26 cellular contexts compared by ENCODE assay signal in genomic region chr17:51391992-51392654, GRCh38.
A peak's percentile ranks its signal among the peaks of the same experiment; 100 is the strongest.
DNase-seq lines count a peak whose midpoint lies in the region; ATAC-seq, FAIRE-seq and TF ChIP-seq lines count a peak whose summit lies in the region.
"Had no signal": no experiment of that assay in that cellular context is flagged by ENCODE, and none has a peak within 500 bp of the region (broad histone marks: within the 10 kb centered on the region; RNA-seq: fewer than 3 reads in every experiment).

No MANE protein-coding gene starts in this region.

- no peak overlapping the region for H3K27ac ChIP-seq in astrocyte (ENCODE audit: low read depth, low read length)
- H3K27ac ChIP-seq: gastrocnemius medialis, prostate gland had no signal

- H3K27me3 ChIP-seq in astrocyte (ENCODE audit: insufficient read depth, low read length) = no peaks in the 10 kb centered on the region

- no peak overlapping the region for H2AFZ ChIP-seq in astrocyte (ENCODE audit: low read depth, low read length)

- H3K9me3 Mint-ChIP-seq in astrocyte (ENCODE audit: unreplicated experiment) = peaks cover 1% of the 10 kb centered on the region
- H3K9me3 Mint-ChIP-seq: activated naive CD8-positive, alpha-beta T cell treated with anti-CD3 and anti-CD28 coated beads, Interleukin-2, amount 10 ng/mL, durations not matched to agents 7 days and 5 days; mesothelial cell of epicardium; naive thymus-derived CD4-positive, alpha-beta T cell had no signal

- no peak overlapping the region for H3K4me2 ChIP-seq in astrocyte (ENCODE audit: low read length)

- no peaks in the 10 kb centered on the region for H3K36me3 Mint-ChIP-seq in astrocyte (ENCODE audit: low read depth, unreplicated experiment)
- H3K36me3 Mint-ChIP-seq: activated naive CD8-positive, alpha-beta T cell treated with anti-CD3 and anti-CD28 coated beads, Interleukin-2, amount 10 ng/mL, durations not matched to agents 7 days and 5 days; CD14-positive monocyte; mesothelial cell of epicardium had no signal

- H3K4me3 ChIP-seq in astrocyte (ENCODE audit: insufficient read depth, low read depth, low read length) = no peak overlapping the region
- H3K4me3 ChIP-seq: gastrocnemius medialis, prostate gland had no signal

- H3K9me3 ChIP-seq in astrocyte (ENCODE audit: insufficient read depth, low read depth, low read length) = no peaks in the 10 kb centered on the region
- H3K9me3 ChIP-seq: gastrocnemius medialis, prostate gland had no signal

- no peak for FAIRE-seq in astrocyte (lab: Jason Lieb, UNC)

- peak; percentile 5 for DNase-seq in EL
- peak; percentile 13 for DNase-seq in LoVo (ENCODE audit: low spot score)
- DNase-seq in astrocyte (ENCODE audit: low read depth) = no peak
- DNase-seq in kidney tubule cell (ENCODE audit: low spot score) = peak; percentile 94
- no peak for DNase-seq in NCI-H1048 (lab: John Stamatoyannopoulos, UW)
- DNase-seq in NK-92 (lab: John Stamatoyannopoulos, UW; ENCODE audit: unreplicated experiment) = no peak
- DNase-seq: activated CD4-positive, alpha-beta T cell treated with anti-CD3 and anti-CD28 coated beads for 1 hour; activated CD8-positive, alpha-beta T cell treated with anti-CD3 and anti-CD28 coated beads, Interleukin-2, amount 10 ng/mL, durations not matched to agents 7 days and 5 days; activated effector memory CD4-positive, alpha-beta T cell treated with Interleukin-2 at 50 U/mL for 16 hours; activated naive CD8-positive, alpha-beta T cell treated with anti-CD3 and anti-CD28 coated beads, Interleukin-2, amount 10 ng/mL, durations not matched to agents 7 days and 5 days; activated T-cell treated with anti-CD3 and anti-CD28 coated beads for 4 hours; cerebellar nuclear complex; gastrocnemius medialis; GDM1; hypothalamus; left ventricle myocardium superior; naive thymus-derived CD4-positive, alpha-beta T cell; NCI-H1417; NCI-H2081; NCI-H345; RPMI8226; stimulated activated naive CD4-positive, alpha-beta T cell treated with Interleukin-2 at 50 U/mL for 16 hours had no signal

- no peaks in the 10 kb centered on the region for H4K20me1 ChIP-seq in astrocyte (ENCODE audit: insufficient read depth, low read length)

- no peak overlapping the region for H3K4me3 Mint-ChIP-seq in astrocyte (ENCODE audit: unreplicated experiment)
- H3K4me3 Mint-ChIP-seq: activated CD8-positive, alpha-beta T cell treated with anti-CD3 and anti-CD28 coated beads, Interleukin-2, amount 10 ng/mL, durations not matched to agents 7 days and 5 days; activated naive CD8-positive, alpha-beta T cell treated with anti-CD3 and anti-CD28 coated beads, Interleukin-2, amount 10 ng/mL, durations not matched to agents 7 days and 5 days; CD14-positive monocyte; mesothelial cell of epicardium; naive thymus-derived CD4-positive, alpha-beta T cell had no signal

- no peaks in the 10 kb centered on the region for H3K79me2 ChIP-seq in astrocyte (ENCODE audit: insufficient read depth, low read length)

- ATAC-seq in HG03039 (IDR thresholded peaks at IDR 0.05; ENCODE audit: unreplicated experiment) = no peak
- ATAC-seq: activated CD8-positive, alpha-beta T cell treated with anti-CD3 and anti-CD28 coated beads, Interleukin-2, amount 10 ng/mL, durations not matched to agents 7 days and 5 days; gastrocnemius medialis; left ventricle myocardium superior; naive thymus-derived CD4-positive, alpha-beta T cell had no signal

- peaks cover 8% of the 10 kb centered on the region for H3K4me1 Mint-ChIP-seq in astrocyte (ENCODE audit: low read depth, unreplicated experiment)
- H3K4me1 Mint-ChIP-seq: activated naive CD8-positive, alpha-beta T cell treated with anti-CD3 and anti-CD28 coated beads, Interleukin-2, amount 10 ng/mL, durations not matched to agents 7 days and 5 days; CD14-positive monocyte; mesothelial cell of epicardium had no signal

- no peaks in the 10 kb centered on the region for H3K36me3 ChIP-seq in astrocyte (ENCODE audit: insufficient read depth, low read length)
- H3K36me3 ChIP-seq: gastrocnemius medialis, prostate gland had no signal

- no peaks in the 10 kb centered on the region for H3K27me3 Mint-ChIP-seq in astrocyte (ENCODE audit: low read depth, unreplicated experiment)

- no peak overlapping the region for H3K9ac ChIP-seq in astrocyte (ENCODE audit: low read length)

- no peaks in the 10 kb centered on the region for H3K4me1 ChIP-seq in astrocyte (ENCODE audit: insufficient read depth, low read length)
- H3K4me1 ChIP-seq: gastrocnemius medialis, prostate gland had no signal

- TF ChIP-seq CTCF in astrocyte (IDR thresholded peaks at IDR 0.05; ENCODE audit: insufficient read depth, low read depth, low read length) = no peak

- peak overlapping the region; percentile 41 for H3K27ac Mint-ChIP-seq in astrocyte (ENCODE audit: unreplicated experiment)
- H3K27ac Mint-ChIP-seq: activated CD8-positive, alpha-beta T cell treated with anti-CD3 and anti-CD28 coated beads, Interleukin-2, amount 10 ng/mL, durations not matched to agents 7 days and 5 days; activated naive CD8-positive, alpha-beta T cell treated with anti-CD3 and anti-CD28 coated beads, Interleukin-2, amount 10 ng/mL, durations not matched to agents 7 days and 5 days; mesothelial cell of epicardium had no signal

Comparison
In these comparisons a context has a peak if more than half of its experiments do, and no peak if none do; other contexts are left out.
1. DNase-seq: peak in EL (single experiment), LoVo (single experiment) and kidney tubule cell (single experiment); none in astrocyte (single experiment), NCI-H1048 (single experiment) and NK-92 (single experiment).